Comparison of ENCODE assay signal across 23 cellular contexts in genomic region chr5:174559141-174559540, GRCh38.
A peak's percentile ranks its signal among the peaks of the same experiment; 100 is the strongest.
DNase-seq lines count a peak whose midpoint lies in the region; FAIRE-seq and TF ChIP-seq lines count a peak whose summit lies in the region.
"Had no signal": no experiment of that assay in that cellular context is flagged by ENCODE, and none has a peak within 500 bp of the region (broad histone marks: within the 10 kb centered on the region; RNA-seq: fewer than 3 reads in every experiment).

No MANE protein-coding gene starts in this region.

- no peak overlapping the region for H3K18ac ChIP-seq in mesenchymal stem cell (ENCODE audit: low read depth in 1 of 2, low read length in 2 of 2)

- no peak overlapping the region for H3K4me2 ChIP-seq in mesenchymal stem cell (ENCODE audit: low read length, poor library complexity, severe bottlenecking)
- H3K4me2 ChIP-seq: BLaER1 had no signal

- no peak overlapping the region for H2BK15ac ChIP-seq in mesenchymal stem cell (ENCODE audit: low read depth, poor library complexity, severe bottlenecking)

- TF ChIP-seq POLR2A in GM12891 (IDR thresholded peaks at IDR 0.05; ENCODE audit: low read depth, low read length) = no peak

- no peaks in the 10 kb centered on the region for H3K79me1 ChIP-seq in mesenchymal stem cell (replicated peaks; ENCODE audit: low read length, poor library complexity, severe bottlenecking)

- no peak overlapping the region for H4K91ac ChIP-seq in mesenchymal stem cell (ENCODE audit: low read length)

- H3K4me3 ChIP-seq in bronchial epithelial cell (ENCODE audit: low read depth, low read length) (no peak overlapping the region), mesenchymal stem cell (ENCODE audit: insufficient read depth in 1 of 2, low read depth in 1 of 2, low read length in 2 of 2) (no peak overlapping the region), ascending aorta (no peak overlapping the region)
- H3K4me3 ChIP-seq: BLaER1, esophagus squamous epithelium, HAP-1, spleen had no signal

- no peak overlapping the region for H2AFZ ChIP-seq in mesenchymal stem cell (ENCODE audit: low read depth, low read length)

- no peak overlapping the region for H2AK5ac ChIP-seq in mesenchymal stem cell (ENCODE audit: low read length, severe bottlenecking)

- H2BK5ac ChIP-seq in mesenchymal stem cell (ENCODE audit: low read depth, low read length, poor library complexity, severe bottlenecking) = no peak overlapping the region

- H3K36me3 ChIP-seq in bronchial epithelial cell (ENCODE audit: control insufficient read depth, insufficient read depth, low read length) (no peaks in the 10 kb centered on the region), mesenchymal stem cell (ENCODE audit: control insufficient read depth in 1 of 2, insufficient read depth in 2 of 2, low read depth in 1 of 2, low read length in 2 of 2) (no peaks in the 10 kb centered on the region), ascending aorta (no peaks in the 10 kb centered on the region)
- H3K36me3 ChIP-seq: BLaER1, esophagus squamous epithelium, HAP-1, spleen had no signal

- H3K4me1 ChIP-seq in mesenchymal stem cell (ENCODE audit: control insufficient read depth, insufficient read depth, low read depth, low read length) (no peaks in the 10 kb centered on the region), ascending aorta (peaks cover 0 to 1% of the 10 kb centered on the region in 2 donors)
- H3K4me1 ChIP-seq: BLaER1, esophagus squamous epithelium, HAP-1, spleen had no signal

- H2BK12ac ChIP-seq in mesenchymal stem cell (ENCODE audit: low read length in 2 of 2) = peak overlapping the region in 1 of 2 experiments; percentile 54

- H2BK120ac ChIP-seq in mesenchymal stem cell (ENCODE audit: low read depth, low read length) = no peak overlapping the region

- no peaks in the 10 kb centered on the region for H3K27me3 ChIP-seq in bronchial epithelial cell (ENCODE audit: control insufficient read depth, insufficient read depth, low read length)
- peaks cover 0 to 18% of the 10 kb centered on the region in 2 experiments for H3K27me3 ChIP-seq in mesenchymal stem cell (ENCODE audit: control insufficient read depth in 1 of 2, insufficient read depth in 1 of 2, low read length in 2 of 2)
- no peaks in the 10 kb centered on the region for H3K27me3 ChIP-seq in ascending aorta
- H3K27me3 ChIP-seq: BLaER1 had no signal

- no peak for TF ChIP-seq CTCF in bronchial epithelial cell (IDR thresholded peaks at IDR 0.05; ENCODE audit: insufficient read depth, low read length, severe bottlenecking)
- no peak for TF ChIP-seq CTCF in ascending aorta (IDR thresholded peaks at IDR 0.05)

- H3K27ac ChIP-seq in mesenchymal stem cell (ENCODE audit: low read length, poor library complexity, severe bottlenecking) (peak overlapping the region; percentile 26), ascending aorta (no peak overlapping the region)
- H3K27ac ChIP-seq: BLaER1, esophagus squamous epithelium, spleen, VCaP had no signal

- no peak overlapping the region for H3K4ac ChIP-seq in mesenchymal stem cell (ENCODE audit: low read depth in 1 of 2, low read length in 2 of 2)

- no peak overlapping the region for H3K14ac ChIP-seq in mesenchymal stem cell (ENCODE audit: low read length in 2 of 2)

- no peak overlapping the region for H4K8ac ChIP-seq in mesenchymal stem cell (ENCODE audit: low read length)

- FAIRE-seq in bronchial epithelial cell (lab: Jason Lieb, UNC) = no peak
- no peak for FAIRE-seq in RCC 7860 (lab: Jason Lieb, UNC)
- no peak for FAIRE-seq in GM12891 (lab: Jason Lieb, UNC)

- H3K9me3 ChIP-seq in mesenchymal stem cell (ENCODE audit: control insufficient read depth, low read length) (no peaks in the 10 kb centered on the region), ascending aorta (no peaks in the 10 kb centered on the region)
- H3K9me3 ChIP-seq: BLaER1, esophagus squamous epithelium, HAP-1, spleen had no signal

- 65% methylated on average over 3 of the region's 3 CpGs for WGBS in mesenchymal stem cell

- H3K9ac ChIP-seq in mesenchymal stem cell (ENCODE audit: low read length) = no peak overlapping the region
- H3K9ac ChIP-seq: BLaER1 had no signal

- no peak overlapping the region for H3K23ac ChIP-seq in mesenchymal stem cell (ENCODE audit: low read length in 2 of 2)

- intact Hi-C loops in ascending aorta (cut with DNase I) = loop anchor here (10.0 kb wide), 2 partner anchors 214 to 656 kb away; no protein-coding TSS in a partner anchor

- DNase-seq in AG08396 (ENCODE audit: low spot score) = peak; percentile 23
- DNase-seq in NCI-H526 treated with DMSO at 0.1 percent for 48 hours (lab: John Stamatoyannopoulos, UW) = peak; percentile 19
- peak; percentile 88 for DNase-seq in bronchial epithelial cell (ENCODE audit: low read depth)
- DNase-seq in mesenchymal stem cell = no peak
- no peak for DNase-seq in RCC 7860 (ENCODE audit: low spot score)
- no peak for DNase-seq in ascending aorta (ENCODE audit: low spot score in 2 of 2)
- DNase-seq in GM12891 (ENCODE audit: insufficient read length, low spot score) = no peak
- DNase-seq in NCI-H226 = no peak
- DNase-seq: activated CD4-positive, alpha-beta T cell treated with anti-CD3 and anti-CD28 coated beads for 4 hours; activated naive CD4-positive, alpha-beta T cell treated with anti-CD3 and anti-CD28 coated beads, Interleukin-2, amount 10 ng/mL, durations not matched to agents 7 days and 5 days; central memory CD4-positive, alpha-beta T cell; dermis blood vessel endothelial cell; esophagus squamous epithelium; hippocampal formation; NCI-H146; NCI-H345; NCI-H774; spleen; stimulated activated CD4-positive, alpha-beta T cell treated with anti-CD3 and anti-CD28 coated beads, Interleukin-2, amount 100 ng/mL, for 24 hours; stimulated activated naive CD8-positive, alpha-beta T cell treated with anti-CD3 and anti-CD28 coated beads, Interleukin-15, Interleukin-2, amounts not matched to agents 100 U/mL and 50 U/mL, for 24 hours had no signal

TF ChIP-seq in GM12891, 5 proteins besides CTCF, POLR2A, EP300 and RAD21:
- TF ChIP-seq SPI1 (IDR thresholded peaks at IDR 0.05; ENCODE audit: low read depth, low read length) (no peak), TAF1 (IDR thresholded peaks at IDR 0.05; ENCODE audit: low read depth, low read length) (no peak)

Comparison
In these comparisons a context has a peak if more than half of its experiments do, and no peak if none do; other contexts are left out.
1. DNase-seq: peak in AG08396 (single experiment), NCI-H526 treated with DMSO at 0.1 percent for 48 hours (single experiment) and bronchial epithelial cell (single experiment); none in mesenchymal stem cell (single experiment), RCC 7860 (single experiment), ascending aorta (0 of 2), GM12891 (single experiment) and NCI-H226 (single experiment).